Comparison of ENCODE assay signal across 16 cellular contexts in the genomic region with DNA sequence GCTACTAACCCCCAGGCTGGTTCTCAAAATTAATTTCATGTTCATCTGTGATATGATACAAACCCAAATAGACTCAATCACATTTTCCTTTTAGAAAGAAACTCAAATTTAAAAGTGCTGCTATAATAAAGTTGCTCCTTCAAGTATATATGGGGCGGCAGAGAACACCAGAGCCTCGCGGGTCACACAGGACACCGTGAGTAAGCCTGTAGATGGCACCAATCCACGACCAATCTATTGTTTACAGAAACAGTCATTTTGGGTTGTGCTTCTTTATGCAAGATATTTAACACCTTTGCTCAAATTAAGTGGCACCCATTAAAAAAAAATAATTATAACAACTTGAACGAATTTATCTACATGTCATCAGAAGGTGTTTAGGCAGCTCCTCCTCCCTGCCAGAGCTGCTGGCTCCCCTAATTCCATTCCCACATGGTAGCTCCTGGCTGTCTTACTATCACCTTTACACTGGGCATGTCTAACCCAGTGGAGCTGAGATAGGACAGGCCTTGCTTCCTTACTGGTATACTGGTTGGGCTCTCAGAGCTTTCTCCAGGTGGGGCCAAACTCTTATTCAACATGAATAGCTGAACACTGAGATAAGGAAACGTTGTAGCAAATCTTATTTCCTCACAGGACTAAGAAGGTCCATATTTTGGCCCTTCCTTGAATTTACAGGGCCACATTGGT.
"Had no signal": no experiment of that assay in that cellular context is flagged by ENCODE, and none has a peak within 500 bp of the region (broad histone marks: within the 10 kb centered on the region; RNA-seq: fewer than 3 reads in every experiment).

No MANE protein-coding gene starts in this region.

- H3K27ac Mint-ChIP-seq: activated CD8-positive, alpha-beta memory T cell treated with anti-CD3 and anti-CD28 coated beads, Interleukin-2, amount 10 ng/mL, durations not matched to agents 7 days and 5 days; activated naive CD4-positive, alpha-beta T cell treated with anti-CD3 and anti-CD28 coated beads, Interleukin-2, amount 50 U/mL, for 24 hours; activated T-cell treated with anti-CD3 and anti-CD28 coated beads, Interleukin-2, amount 50 U/mL, for 24 hours; nephron progenitor cell; stimulated activated naive B cell treated with anti-CD40 and anti-IgM and Interleukin-4, amounts not matched to agents 10 μg/mL and 1 μg/mL and 100 μg/mL, for 72 hours had no signal

- H3K27ac ChIP-seq: sigmoid colon had no signal

- ATAC-seq: activated CD8-positive, alpha-beta memory T cell treated with anti-CD3 and anti-CD28 coated beads, Interleukin-2, amount 10 ng/mL, durations not matched to agents 7 days and 5 days; effector memory CD8-positive, alpha-beta T cell; left colon; stimulated activated naive B cell treated with anti-CD40 and anti-IgM and Interleukin-4, amounts not matched to agents 10 μg/mL and 1 μg/mL and 100 μg/mL, for 72 hours had no signal

- H3K9me3 Mint-ChIP-seq: activated naive CD4-positive, alpha-beta T cell treated with anti-CD3 and anti-CD28 coated beads, Interleukin-2, amount 50 U/mL, for 24 hours; activated T-cell treated with anti-CD3 and anti-CD28 coated beads, Interleukin-2, amount 50 U/mL, for 24 hours; central memory CD8-positive, alpha-beta T cell; effector memory CD8-positive, alpha-beta T cell; nephron progenitor cell had no signal

- DNase-seq: activated CD4-positive, alpha-beta T cell treated with anti-CD3 and anti-CD28 coated beads, Interleukin-2, amount 50 U/mL, for 4 hours; activated CD4-positive, CD25-positive, alpha-beta regulatory T cell treated with anti-CD3 and anti-CD28 coated beads, Interleukin-2, amount 50 U/mL, for 72 hours; activated CD8-positive, alpha-beta memory T cell treated with anti-CD3 and anti-CD28 coated beads, Interleukin-2, amount 10 ng/mL, durations not matched to agents 7 days and 5 days; activated effector memory CD4-positive, alpha-beta T cell treated with Interleukin-2 at 50 U/mL for 16 hours; activated T-cell treated with anti-CD3 and anti-CD28 coated beads, Interleukin-2, amount 50 U/mL, for 24 hours; effector memory CD8-positive, alpha-beta T cell; erythroblast; left colon; mammary epithelial cell; nephron progenitor cell; sigmoid colon; stimulated activated CD4-positive, alpha-beta T cell treated with anti-CD3 and anti-CD28 coated beads, Interleukin-2, amount 100 ng/mL, for 24 hours; stimulated activated naive B cell treated with anti-CD40 and anti-IgM and Interleukin-4, amounts not matched to agents 10 μg/mL and 1 μg/mL and 100 μg/mL, for 72 hours; trophoblast cell had no signal

- H3K4me3 Mint-ChIP-seq: activated CD8-positive, alpha-beta memory T cell treated with anti-CD3 and anti-CD28 coated beads, Interleukin-2, amount 10 ng/mL, durations not matched to agents 7 days and 5 days; activated naive CD4-positive, alpha-beta T cell treated with anti-CD3 and anti-CD28 coated beads, Interleukin-2, amount 50 U/mL, for 24 hours; activated T-cell treated with anti-CD3 and anti-CD28 coated beads, Interleukin-2, amount 50 U/mL, for 24 hours; central memory CD8-positive, alpha-beta T cell; effector memory CD8-positive, alpha-beta T cell; nephron progenitor cell; stimulated activated naive B cell treated with anti-CD40 and anti-IgM and Interleukin-4, amounts not matched to agents 10 μg/mL and 1 μg/mL and 100 μg/mL, for 72 hours had no signal

- H3K27me3 Mint-ChIP-seq: activated CD8-positive, alpha-beta memory T cell treated with anti-CD3 and anti-CD28 coated beads, Interleukin-2, amount 10 ng/mL, durations not matched to agents 7 days and 5 days; activated naive CD4-positive, alpha-beta T cell treated with anti-CD3 and anti-CD28 coated beads, Interleukin-2, amount 50 U/mL, for 24 hours; activated T-cell treated with anti-CD3 and anti-CD28 coated beads, Interleukin-2, amount 50 U/mL, for 24 hours; central memory CD8-positive, alpha-beta T cell; effector memory CD8-positive, alpha-beta T cell; stimulated activated naive B cell treated with anti-CD40 and anti-IgM and Interleukin-4, amounts not matched to agents 10 μg/mL and 1 μg/mL and 100 μg/mL, for 72 hours had no signal

- H3K27me3 ChIP-seq: sigmoid colon had no signal

- H3K9me3 ChIP-seq: sigmoid colon had no signal

- H3K4me1 Mint-ChIP-seq: nephron progenitor cell; stimulated activated naive B cell treated with anti-CD40 and anti-IgM and Interleukin-4, amounts not matched to agents 10 μg/mL and 1 μg/mL and 100 μg/mL, for 72 hours had no signal

- H3K4me3 ChIP-seq: sigmoid colon had no signal
